In the genomic region with DNA sequence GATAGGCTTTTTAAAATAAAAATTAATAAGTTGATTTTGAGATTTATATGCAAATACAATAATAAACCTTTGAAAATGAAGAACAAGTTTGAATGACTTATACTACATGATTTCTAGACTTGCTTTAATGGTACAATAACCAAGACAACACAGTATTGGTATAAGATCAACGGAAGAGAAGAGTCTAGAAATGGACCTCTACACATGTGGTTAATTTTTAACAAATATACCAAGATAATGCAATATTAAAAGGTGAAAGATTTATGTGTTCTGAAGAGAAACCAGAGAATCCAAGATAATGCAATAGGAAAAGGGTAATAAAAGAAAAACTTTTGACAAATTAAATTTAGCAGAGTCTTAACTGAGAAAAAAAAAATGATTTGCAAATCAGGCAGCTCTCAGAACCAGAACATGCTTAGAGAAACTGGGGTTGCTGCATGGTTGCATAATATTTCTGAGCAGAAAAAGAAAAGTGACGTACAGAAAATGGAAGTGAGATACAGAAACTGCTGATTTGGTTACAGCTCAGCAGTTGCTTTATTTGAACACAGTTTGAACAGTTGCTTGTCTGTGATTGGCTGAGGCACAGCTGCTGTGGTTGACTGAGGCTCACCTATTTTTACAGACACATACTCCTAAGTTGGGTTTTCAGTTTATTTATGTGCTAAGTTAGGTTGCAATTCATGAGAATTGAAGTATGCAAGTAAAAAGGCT, we compare ENCODE assay signal across 14 cellular contexts.
DNase-seq lines count a peak whose midpoint lies in the region; ATAC-seq, FAIRE-seq and TF ChIP-seq lines count a peak whose summit lies in the region.
"Had no signal": no experiment of that assay in that cellular context is flagged by ENCODE, and none has a peak within 500 bp of the region (broad histone marks: within the 10 kb centered on the region; RNA-seq: fewer than 3 reads in every experiment).

No MANE protein-coding gene starts in this region.

- 0% methylated on average over 2 of the region's 2 CpGs for WGBS in GM12878 (ENCODE audit: insufficient coverage, insufficient replicate concordance, low lambda C conversion rate, missing lambda C conversion rate)
- 94% methylated on average over 1 of the region's 2 CpGs for WGBS in mesenchymal stem cell

- H3K79me2 ChIP-seq in GM12878 (ENCODE audit: control insufficient read depth, insufficient read depth, low read length): no peaks in the 10 kb centered on the region

- TF ChIP-seq EP300 in GM12878 (IDR thresholded peaks at IDR 0.05; ENCODE audit: borderline replicate concordance in 1 of 2, control insufficient read depth in 1 of 2, low read depth in 2 of 2, low read length in 2 of 2): no peak

- H3K79me1 ChIP-seq in mesenchymal stem cell (replicated peaks; ENCODE audit: low read length, poor library complexity, severe bottlenecking): no peaks in the 10 kb centered on the region

- no TSS peak for BruUV-seq in GM12878 (replicated peaks; lab: Mats Ljungman, UMichigan)

- H3K23ac ChIP-seq in mesenchymal stem cell (ENCODE audit: low read length in 2 of 2): no peak overlapping the region

- H4K91ac ChIP-seq in mesenchymal stem cell (ENCODE audit: low read length): no peak overlapping the region

- H3K36me3 ChIP-seq in GM12878 (ENCODE audit: control insufficient read depth in 2 of 2, insufficient read depth in 2 of 2, low read length in 1 of 2): no peaks in the 10 kb centered on the region
- no peaks in the 10 kb centered on the region for H3K36me3 ChIP-seq in mesenchymal stem cell (ENCODE audit: control insufficient read depth in 1 of 2, insufficient read depth in 2 of 2, low read depth in 1 of 2, low read length in 2 of 2)
- H3K36me3 ChIP-seq: heart left ventricle, uterus had no signal

- no peak for DNase-seq in GM12878 (ENCODE audit: low read depth, low spot score)
- no peak for DNase-seq in foreskin melanocyte
- no peak for DNase-seq in mesenchymal stem cell
- DNase-seq in SW480 (ENCODE audit: low spot score): no peak
- DNase-seq in cerebellar cortex (ENCODE audit: low spot score): no peak
- DNase-seq: amygdala, C1 segment of cervical spinal cord, heart left ventricle, T-helper 2 cell, uterus had no signal

- H3K4ac ChIP-seq in mesenchymal stem cell (ENCODE audit: low read depth in 1 of 2, low read length in 2 of 2): no peak overlapping the region

- H3K9ac ChIP-seq in GM12878 (ENCODE audit: control insufficient read depth, insufficient read depth, low read length) (no peak overlapping the region), mesenchymal stem cell (ENCODE audit: low read length) (no peak overlapping the region)

- POLR2A ChIA-PET in GM12878 (lab: Charles Lee): no interaction called here

- no peak overlapping the region for H2AFZ ChIP-seq in GM12878 (ENCODE audit: control insufficient read depth, low read depth, low read length)
- H2AFZ ChIP-seq in mesenchymal stem cell (ENCODE audit: low read depth, low read length): no peak overlapping the region

- no peak overlapping the region for H3K14ac ChIP-seq in mesenchymal stem cell (ENCODE audit: low read length in 2 of 2)

- H3K18ac ChIP-seq in mesenchymal stem cell (ENCODE audit: low read depth in 1 of 2, low read length in 2 of 2): no peak overlapping the region

- TF ChIP-seq CTCF in GM12878 (IDR thresholded peaks at IDR 0.05 in 2 of 3, conservative IDR thresholded peaks at IDR 0.05 in 1 of 3; ENCODE audit: control insufficient read depth in 2 of 3, extremely low read depth in 1 of 3, insufficient read depth in 1 of 3, low read depth in 3 of 3, low read length in 3 of 3): no peak

- no peaks in the 10 kb centered on the region for H3K27me3 ChIP-seq in GM12878 (replicated peaks in 1 of 2; ENCODE audit: control insufficient read depth in 2 of 2, insufficient read depth in 2 of 2, low read length in 1 of 2)
- no peaks in the 10 kb centered on the region for H3K27me3 ChIP-seq in mesenchymal stem cell (ENCODE audit: control insufficient read depth in 1 of 2, insufficient read depth in 1 of 2, low read length in 2 of 2)
- H3K27me3 ChIP-seq: heart left ventricle, uterus had no signal

- H3K4me1 ChIP-seq in GM12878 (ENCODE audit: control insufficient read depth, insufficient read depth, low read length): no peaks in the 10 kb centered on the region
- no peaks in the 10 kb centered on the region for H3K4me1 ChIP-seq in mesenchymal stem cell (ENCODE audit: control insufficient read depth, insufficient read depth, low read depth, low read length)

- H4K20me1 ChIP-seq in GM12878 (ENCODE audit: control insufficient read depth, insufficient read depth): no peaks in the 10 kb centered on the region

- in situ Hi-C loops in GM12878 (cut with MboI): loop anchor here (25.0 kb wide), 1 partner anchor 1343 kb away; no protein-coding TSS in a partner anchor

- no peak for FAIRE-seq in GM12878 (lab: Jason Lieb, UNC)

- no peak overlapping the region for H2BK12ac ChIP-seq in mesenchymal stem cell (ENCODE audit: low read length in 2 of 2)

- TF ChIP-seq POLR2A in GM12878 (IDR thresholded peaks at IDR 0.05; ENCODE audit: low read depth, low read length): no peak

- H2BK120ac ChIP-seq in mesenchymal stem cell (ENCODE audit: low read depth, low read length): no peak overlapping the region

- CTCF ChIA-PET in GM12878 (lab: Yijun Ruan, JAX): no interaction called here

- RAD21 ChIA-PET in GM12878 (lab: Charles Lee; ENCODE audit: unreplicated experiment): no interaction called here

- intact Hi-C loops in GM12878 (cut with micrococcal nuclease; ENCODE audit: unreplicated experiment): no loop called here

- ATAC-seq in GM18511 (IDR thresholded peaks at IDR 0.05; ENCODE audit: unreplicated experiment) (peak; percentile 86), GM21423 (IDR thresholded peaks at IDR 0.05; ENCODE audit: unreplicated experiment) (peak; percentile 78), HG03135 (IDR thresholded peaks at IDR 0.05; ENCODE audit: unreplicated experiment) (peak; percentile 68), GM12878 (peak; percentile 93)
- ATAC-seq: right cardiac atrium had no signal

- no peak overlapping the region for H2BK15ac ChIP-seq in mesenchymal stem cell (ENCODE audit: low read depth, poor library complexity, severe bottlenecking)

- no peak overlapping the region for H4K8ac ChIP-seq in mesenchymal stem cell (ENCODE audit: low read length)

- H3K9me3 ChIP-seq in GM12878 (replicated peaks; ENCODE audit: control insufficient read depth, insufficient read depth, low read length) (no peaks in the 10 kb centered on the region), mesenchymal stem cell (ENCODE audit: control insufficient read depth, low read length) (no peaks in the 10 kb centered on the region)
- H3K9me3 ChIP-seq: heart left ventricle, uterus had no signal

- H3K4me3 ChIP-seq in GM12878: no peak overlapping the region
- H3K4me3 ChIP-seq in mesenchymal stem cell (ENCODE audit: insufficient read depth in 1 of 2, low read depth in 1 of 2, low read length in 2 of 2): no peak overlapping the region
- H3K4me3 ChIP-seq: heart left ventricle, uterus had no signal

- H2AK5ac ChIP-seq in mesenchymal stem cell (ENCODE audit: low read length, severe bottlenecking): no peak overlapping the region

- TF ChIP-seq RAD21 in GM12878 (IDR thresholded peaks at IDR 0.05; ENCODE audit: insufficient read depth, low read depth, low read length): no peak

- no peak overlapping the region for H2BK5ac ChIP-seq in mesenchymal stem cell (ENCODE audit: low read depth, low read length, poor library complexity, severe bottlenecking)

- SMC1A ChIA-PET in GM12878 (lab: Charles Lee; ENCODE audit: uncharacterized antibody, unreplicated experiment): no interaction called here

- H3K4me2 ChIP-seq in GM12878 (ENCODE audit: control insufficient read depth, insufficient read depth) (no peak overlapping the region), mesenchymal stem cell (ENCODE audit: low read length, poor library complexity, severe bottlenecking) (no peak overlapping the region)

- H3K27ac ChIP-seq in GM12878 (ENCODE audit: control insufficient read depth, insufficient read depth) (no peak overlapping the region), mesenchymal stem cell (ENCODE audit: low read length, poor library complexity, severe bottlenecking) (no peak overlapping the region)
- H3K27ac ChIP-seq: uterus had no signal

TF ChIP-seq in GM12878, 131 proteins besides CTCF, POLR2A, EP300 and RAD21 (continues in another document):
- TF ChIP-seq, protein P1, sequence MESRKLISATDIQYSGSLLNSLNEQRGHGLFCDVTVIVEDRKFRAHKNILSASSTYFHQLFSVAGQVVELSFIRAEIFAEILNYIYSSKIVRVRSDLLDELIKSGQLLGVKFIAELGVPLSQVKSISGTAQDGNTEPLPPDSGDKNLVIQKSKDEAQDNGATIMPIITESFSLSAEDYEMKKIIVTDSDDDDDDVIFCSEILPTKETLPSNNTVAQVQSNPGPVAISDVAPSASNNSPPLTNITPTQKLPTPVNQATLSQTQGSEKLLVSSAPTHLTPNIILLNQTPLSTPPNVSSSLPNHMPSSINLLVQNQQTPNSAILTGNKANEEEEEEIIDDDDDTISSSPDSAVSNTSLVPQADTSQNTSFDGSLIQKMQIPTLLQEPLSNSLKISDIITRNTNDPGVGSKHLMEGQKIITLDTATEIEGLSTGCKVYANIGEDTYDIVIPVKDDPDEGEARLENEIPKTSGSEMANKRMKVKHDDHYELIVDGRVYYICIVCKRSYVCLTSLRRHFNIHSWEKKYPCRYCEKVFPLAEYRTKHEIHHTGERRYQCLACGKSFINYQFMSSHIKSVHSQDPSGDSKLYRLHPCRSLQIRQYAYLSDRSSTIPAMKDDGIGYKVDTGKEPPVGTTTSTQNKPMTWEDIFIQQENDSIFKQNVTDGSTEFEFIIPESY (IDR thresholded peaks at IDR 0.05): no peak
- TF ChIP-seq, protein P2, sequence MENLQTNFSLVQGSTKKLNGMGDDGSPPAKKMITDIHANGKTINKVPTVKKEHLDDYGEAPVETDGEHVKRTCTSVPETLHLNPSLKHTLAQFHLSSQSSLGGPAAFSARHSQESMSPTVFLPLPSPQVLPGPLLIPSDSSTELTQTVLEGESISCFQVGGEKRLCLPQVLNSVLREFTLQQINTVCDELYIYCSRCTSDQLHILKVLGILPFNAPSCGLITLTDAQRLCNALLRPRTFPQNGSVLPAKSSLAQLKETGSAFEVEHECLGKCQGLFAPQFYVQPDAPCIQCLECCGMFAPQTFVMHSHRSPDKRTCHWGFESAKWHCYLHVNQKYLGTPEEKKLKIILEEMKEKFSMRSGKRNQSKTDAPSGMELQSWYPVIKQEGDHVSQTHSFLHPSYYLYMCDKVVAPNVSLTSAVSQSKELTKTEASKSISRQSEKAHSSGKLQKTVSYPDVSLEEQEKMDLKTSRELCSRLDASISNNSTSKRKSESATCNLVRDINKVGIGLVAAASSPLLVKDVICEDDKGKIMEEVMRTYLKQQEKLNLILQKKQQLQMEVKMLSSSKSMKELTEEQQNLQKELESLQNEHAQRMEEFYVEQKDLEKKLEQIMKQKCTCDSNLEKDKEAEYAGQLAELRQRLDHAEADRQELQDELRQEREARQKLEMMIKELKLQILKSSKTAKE (IDR thresholded peaks at IDR 0.05; ENCODE audit: low read depth, poor library complexity, severe bottlenecking): no peak
- TF ChIP-seq CREM (IDR thresholded peaks at IDR 0.05; ENCODE audit: low read depth) (0 out of 2 replicates have a peak, but pooled peaks have one; percentile 39), NRF1 (conservative IDR thresholded peaks at IDR 0.05; ENCODE audit: low read depth, low read length) (no peak), MEF2A (IDR thresholded peaks at IDR 0.05; ENCODE audit: insufficient read depth, low read depth, low read length) (0 out of 2 replicates have a peak, but pooled peaks have one; percentile 38)
